ENCODE assay signal across 8 cellular contexts in genomic region chr3:51982838-51983577, GRCh38. TPM values are rescaled to one million over a fixed set of nuclear protein-coding genes. Genes with fewer than 3 reads are reported as not detected.
DNase-seq lines count a peak whose midpoint lies in the region; ATAC-seq and TF ChIP-seq lines count a peak whose summit lies in the region.

Gene ACY1, plus strand, starts transcription at chr3:51983535. Its CDS starts 530 bp downstream, at chr3:51984065.

- H3F3A ChIP-seq in DOHH2 (ENCODE audit: control insufficient read depth, insufficient read depth), result peaks cover 14% of the 10 kb centered on the region

- no peaks in the 10 kb centered on the region for H3K9me2 ChIP-seq in DOHH2 (replicated peaks; ENCODE audit: control insufficient read depth, low read length)

- peaks cover 30% of the 10 kb centered on the region for H3K4me1 ChIP-seq in DOHH2 (ENCODE audit: control insufficient read depth, low read length)
- peaks cover 11% of the 10 kb centered on the region for H3K4me1 ChIP-seq in prostate gland (replicated peaks)

- H3K4me2 ChIP-seq in DOHH2 (ENCODE audit: low read length), result peak within 1 kb of the TSS; percentile 99

- TF ChIP-seq POLR2A in prostate gland (IDR thresholded peaks at IDR 0.05), result peak; percentile 76

- whole genome bisulfite sequencing in prostate gland, result under 1% methylated on average over 56 of the region's 68 CpGs

- ATAC-seq in GM21447 (IDR thresholded peaks at IDR 0.05; ENCODE audit: unreplicated experiment) (peak; percentile 72), left cardiac atrium (peak; percentile 94 to 96)

- intact Hi-C loops in left cardiac atrium (cut with DNase I), result no loop called here
- intact Hi-C loops in prostate gland (cut with DNase I), result no loop called here

- H3K27ac ChIP-seq in DOHH2 (ENCODE audit: low read depth, low read length) (peak within 1 kb of the TSS; percentile 60), prostate gland (peak within 1 kb of the TSS; percentile 89 to 90)

- H3K27me3 ChIP-seq in DOHH2 (ENCODE audit: control insufficient read depth, low read length) (no peaks in the 10 kb centered on the region), prostate gland (replicated peaks; ENCODE audit: insufficient read depth) (no peaks in the 10 kb centered on the region)

- TF ChIP-seq CTCF in DOHH2 (IDR thresholded peaks at IDR 0.05; ENCODE audit: low read depth, low read length, poor library complexity, severe bottlenecking) (no peak), prostate gland (IDR thresholded peaks at IDR 0.05) (peak in 1 of 4 experiments; percentile 1)

- peak; percentile 96 for DNase-seq in HuH-7 (ENCODE audit: low spot score)
- peak; percentile 55 to 80 (median 61) for DNase-seq in T-helper 1 cell
- peak; percentile 92 for DNase-seq in amniotic epithelial cell (ENCODE audit: low read depth)
- peak; percentile 93 for DNase-seq in left cardiac atrium
- peak; percentile 86 for DNase-seq in prostate gland (ENCODE audit: low spot score)
- DNase-seq in ureter (ENCODE audit: low spot score), result peak; percentile 90

- H3K36me3 ChIP-seq in DOHH2 (ENCODE audit: control insufficient read depth, low read length) (peaks cover 6% of the 10 kb centered on the region; the same call in 1 of the 2 replicates), prostate gland (no peaks in the 10 kb centered on the region)

- H4K20me1 ChIP-seq in DOHH2 (ENCODE audit: control insufficient read depth, insufficient read depth, low read depth, low read length), result no peaks in the 10 kb centered on the region

- peaks cover 23% of the 10 kb centered on the region for H3K79me2 ChIP-seq in DOHH2 (ENCODE audit: control insufficient read depth, low read length)

- H3K4me3 ChIP-seq in DOHH2 (ENCODE audit: low read length) (peak within 1 kb of the TSS; percentile 90), prostate gland (peak within 1 kb of the TSS; percentile 34 to 41)

- H3K9me3 ChIP-seq in DOHH2 (ENCODE audit: control insufficient read depth, insufficient read depth, low read length), result no peaks in the 10 kb centered on the region
- H3K9me3 ChIP-seq in prostate gland, result no peaks in the 10 kb centered on the region

RNA-seq across cellular contexts. Expression of gene ACY1, which starts in this region (rescaled TPM):
- total RNA-seq in left cardiac atrium (10 to 100 TPM; 21.8 to 24.8 TPM), prostate gland (10 to 100 TPM; 42.1 to 82.6 TPM), ureter (72.8 TPM)

Comparison
In these comparisons a context has a peak if more than half of its experiments do, and no peak if none do; other contexts are left out.
1. Peak in every context shown above with its lines: DNase-seq, ATAC-seq, H3K4me3 ChIP-seq and H3K27ac ChIP-seq.